1 cellular context compared by ENCODE assay signal in genomic region chr2:173053043-173053699, GRCh38.
TF ChIP-seq lines count a peak whose summit lies in the region.

No MANE protein-coding gene starts in this region.

TF ChIP-seq in SK-N-SH, 30 proteins besides CTCF, POLR2A, EP300 and RAD21:
- TF ChIP-seq, protein P1, sequence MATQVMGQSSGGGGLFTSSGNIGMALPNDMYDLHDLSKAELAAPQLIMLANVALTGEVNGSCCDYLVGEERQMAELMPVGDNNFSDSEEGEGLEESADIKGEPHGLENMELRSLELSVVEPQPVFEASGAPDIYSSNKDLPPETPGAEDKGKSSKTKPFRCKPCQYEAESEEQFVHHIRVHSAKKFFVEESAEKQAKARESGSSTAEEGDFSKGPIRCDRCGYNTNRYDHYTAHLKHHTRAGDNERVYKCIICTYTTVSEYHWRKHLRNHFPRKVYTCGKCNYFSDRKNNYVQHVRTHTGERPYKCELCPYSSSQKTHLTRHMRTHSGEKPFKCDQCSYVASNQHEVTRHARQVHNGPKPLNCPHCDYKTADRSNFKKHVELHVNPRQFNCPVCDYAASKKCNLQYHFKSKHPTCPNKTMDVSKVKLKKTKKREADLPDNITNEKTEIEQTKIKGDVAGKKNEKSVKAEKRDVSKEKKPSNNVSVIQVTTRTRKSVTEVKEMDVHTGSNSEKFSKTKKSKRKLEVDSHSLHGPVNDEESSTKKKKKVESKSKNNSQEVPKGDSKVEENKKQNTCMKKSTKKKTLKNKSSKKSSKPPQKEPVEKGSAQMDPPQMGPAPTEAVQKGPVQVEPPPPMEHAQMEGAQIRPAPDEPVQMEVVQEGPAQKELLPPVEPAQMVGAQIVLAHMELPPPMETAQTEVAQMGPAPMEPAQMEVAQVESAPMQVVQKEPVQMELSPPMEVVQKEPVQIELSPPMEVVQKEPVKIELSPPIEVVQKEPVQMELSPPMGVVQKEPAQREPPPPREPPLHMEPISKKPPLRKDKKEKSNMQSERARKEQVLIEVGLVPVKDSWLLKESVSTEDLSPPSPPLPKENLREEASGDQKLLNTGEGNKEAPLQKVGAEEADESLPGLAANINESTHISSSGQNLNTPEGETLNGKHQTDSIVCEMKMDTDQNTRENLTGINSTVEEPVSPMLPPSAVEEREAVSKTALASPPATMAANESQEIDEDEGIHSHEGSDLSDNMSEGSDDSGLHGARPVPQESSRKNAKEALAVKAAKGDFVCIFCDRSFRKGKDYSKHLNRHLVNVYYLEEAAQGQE (IDR thresholded peaks at IDR 0.05; ENCODE audit: low read depth, low read length), result no peak
- TF ChIP-seq GATA2 (CRISPR knock-in tag; IDR thresholded peaks at IDR 0.05) (no peak), IRF3 (IDR thresholded peaks at IDR 0.05; ENCODE audit: low read depth, low read length) (no peak), TCF12 (IDR thresholded peaks at IDR 0.05) (0 out of 2 replicates have a peak, but pooled peaks have one; percentile 9), NRF1 (IDR thresholded peaks at IDR 0.05; ENCODE audit: low read depth, low read length) (no peak), MEF2A (IDR thresholded peaks at IDR 0.05; ENCODE audit: borderline replicate concordance, low read depth) (no peak), RCOR1 (IDR thresholded peaks at IDR 0.05; ENCODE audit: low read length) (no peak), SIN3A (IDR thresholded peaks at IDR 0.05; ENCODE audit: borderline replicate concordance, low read depth, low read length) (no peak)
TF ChIP-seq in SK-N-SH: peak in this region for 1.
